8 cellular contexts compared by ENCODE assay signal in genomic region chr6:32947552-32948465, GRCh38. TPM values are rescaled to one million over a fixed set of nuclear protein-coding genes. Genes with fewer than 3 reads are reported as not detected.
DNase-seq lines count a peak whose midpoint lies in the region; ATAC-seq and TF ChIP-seq lines count a peak whose summit lies in the region.

No MANE protein-coding gene starts in this region.

- no peaks in the 10 kb centered on the region for H3K27me3 Mint-ChIP-seq in activated CD8-positive, alpha-beta memory T cell treated with anti-CD3 and anti-CD28 coated beads, Interleukin-2, amount 10 ng/mL, durations not matched to agents 7 days and 5 days

- no peaks in the 10 kb centered on the region for H3K9me3 Mint-ChIP-seq in activated CD8-positive, alpha-beta memory T cell treated with anti-CD3 and anti-CD28 coated beads, Interleukin-2, amount 10 ng/mL, durations not matched to agents 7 days and 5 days (ENCODE audit: low read depth)

- no peak overlapping the region for H3K4me3 Mint-ChIP-seq in activated CD8-positive, alpha-beta memory T cell treated with anti-CD3 and anti-CD28 coated beads, Interleukin-2, amount 10 ng/mL, durations not matched to agents 7 days and 5 days

- H3K9me3 ChIP-seq in testis = no peaks in the 10 kb centered on the region

- CTCF ChIA-PET in activated CD8-positive, alpha-beta memory T cell treated with anti-CD3 and anti-CD28 coated beads, Interleukin-2, amount 10 ng/mL, durations not matched to agents 7 days and 5 days (lab: Charles Lee) = interaction anchor here (0.6 to 2.2 kb wide), 13 partner anchors 12 to 110 kb away, joined by 3 to 27 read pairs (median 3); partner anchors contain the start of gene TAP2

- no peak for TF ChIP-seq POLR2A in testis (IDR thresholded peaks at IDR 0.05)

- H3K4me3 ChIP-seq in testis = no peak overlapping the region

- intact Hi-C loops in testis (cut with DNase I; ENCODE audit: low total_unique reads) = no loop called here

- DNase-seq in activated CD8-positive, alpha-beta memory T cell treated with anti-CD3 and anti-CD28 coated beads, Interleukin-2, amount 10 ng/mL, durations not matched to agents 7 days and 5 days = peak; percentile 57
- no peak for DNase-seq in activated CD8-positive, alpha-beta memory T cell treated with anti-CD3 and anti-CD28 coated beads for 24 hours
- DNase-seq in LoVo (ENCODE audit: low spot score) = peak; percentile 55
- peak; percentile 35 for DNase-seq in activated CD4-positive, alpha-beta T cell treated with anti-CD3 and anti-CD28 coated beads for 48 hours
- DNase-seq in glomerular endothelial cell (ENCODE audit: extremely low read depth, low read depth, low spot score) = peak; percentile 27
- DNase-seq in testis = peak; percentile 60
- DNase-seq in occipital lobe (lab: John Stamatoyannopoulos, UW) = no peak

- peak in 2 of 3 experiments; percentile 30 to 36 for TF ChIP-seq CTCF in testis (IDR thresholded peaks at IDR 0.05)

- WGBS in testis, 2 donors = 55 to 70% methylated on average over 11 of the region's 11 CpGs

- H3K27ac Mint-ChIP-seq in activated CD8-positive, alpha-beta memory T cell treated with anti-CD3 and anti-CD28 coated beads, Interleukin-2, amount 10 ng/mL, durations not matched to agents 7 days and 5 days = no peak overlapping the region

- H3K4me1 ChIP-seq in testis = no peaks in the 10 kb centered on the region

- no peaks in the 10 kb centered on the region for H3K27me3 ChIP-seq in testis

- H3K4me1 Mint-ChIP-seq in activated CD8-positive, alpha-beta memory T cell treated with anti-CD3 and anti-CD28 coated beads, Interleukin-2, amount 10 ng/mL, durations not matched to agents 7 days and 5 days = peaks cover 63% of the 10 kb centered on the region

- ATAC-seq in activated CD8-positive, alpha-beta memory T cell treated with anti-CD3 and anti-CD28 coated beads, Interleukin-2, amount 10 ng/mL, durations not matched to agents 7 days and 5 days = no peak
- ATAC-seq in GM18867 (IDR thresholded peaks at IDR 0.05; ENCODE audit: unreplicated experiment) = no peak

- peaks cover 16% of the 10 kb centered on the region for H3K36me3 Mint-ChIP-seq in activated CD8-positive, alpha-beta memory T cell treated with anti-CD3 and anti-CD28 coated beads, Interleukin-2, amount 10 ng/mL, durations not matched to agents 7 days and 5 days

- no peak overlapping the region for H3K27ac ChIP-seq in testis

- no peaks in the 10 kb centered on the region for H3K36me3 ChIP-seq in testis (ENCODE audit: low read depth, missing control alignments)

RNA-seq across cellular contexts. Expression of gene HLA-DMA, which starts 5.1 kb away (rescaled TPM):
- total RNA-seq in activated CD8-positive, alpha-beta memory T cell treated with anti-CD3 and anti-CD28 coated beads, Interleukin-2, amount 10 ng/mL, durations not matched to agents 7 days and 5 days = 10 to 100 TPM; 57.9 to 60.9 TPM
- total RNA-seq in glomerular endothelial cell = 0.53 and 0.99 TPM in 2 replicates
- total RNA-seq in testis = 10 to 100 TPM; 10.1 to 19.8 TPM
- 54.5 TPM for polyA plus RNA-seq in testis (ENCODE audit: insufficient read depth, low read depth, low replicate concordance)
- 0.94 TPM for total RNA-seq in occipital lobe

RNA-seq across cellular contexts. Expression of gene HLA-DMB, which starts 7.0 kb away (rescaled TPM):
- total RNA-seq in activated CD8-positive, alpha-beta memory T cell treated with anti-CD3 and anti-CD28 coated beads, Interleukin-2, amount 10 ng/mL, durations not matched to agents 7 days and 5 days = 10 to 100 TPM; 22.7 to 31.2 TPM
- 0.48 and 1.8 TPM in 2 replicates for total RNA-seq in glomerular endothelial cell
- total RNA-seq in testis = 1 to 10 TPM; 4.9 to 6.0 TPM
- polyA plus RNA-seq in testis (ENCODE audit: insufficient read depth, low read depth, low replicate concordance) = 46.1 TPM
- 2.0 TPM for total RNA-seq in occipital lobe

RNA-seq across cellular contexts. Expression of gene BRD2, which starts 20.6 kb away (rescaled TPM):
- 100 to 1,000 TPM; 309 to 336 TPM for total RNA-seq in activated CD8-positive, alpha-beta memory T cell treated with anti-CD3 and anti-CD28 coated beads, Interleukin-2, amount 10 ng/mL, durations not matched to agents 7 days and 5 days
- total RNA-seq in glomerular endothelial cell (116 and 138 TPM in 2 replicates), testis (100 to 1,000 TPM; 312 to 334 TPM), occipital lobe (66.6 TPM)
- 299 TPM for polyA plus RNA-seq in testis (ENCODE audit: insufficient read depth, low read depth, low replicate concordance)

Comparison
In these comparisons a context has a peak if more than half of its experiments do, and no peak if none do; other contexts are left out.
1. DNase-seq: peak in activated CD8-positive, alpha-beta memory T cell treated with anti-CD3 and anti-CD28 coated beads, Interleukin-2, amount 10 ng/mL, durations not matched to agents 7 days and 5 days (single experiment), LoVo (single experiment), activated CD4-positive, alpha-beta T cell treated with anti-CD3 and anti-CD28 coated beads for 48 hours (single experiment), glomerular endothelial cell (single experiment) and testis (single experiment); none in activated CD8-positive, alpha-beta memory T cell treated with anti-CD3 and anti-CD28 coated beads for 24 hours (single experiment) and occipital lobe (single experiment).